ENCODE assay signal across 27 cellular contexts in genomic region chr12:52613363-52614030, GRCh38. TPM values are rescaled to one million over a fixed set of nuclear protein-coding genes. Genes with fewer than 3 reads are reported as not detected.
A peak's percentile ranks its signal among the peaks of the same experiment; 100 is the strongest.
DNase-seq lines count a peak whose midpoint lies in the region; ATAC-seq and TF ChIP-seq lines count a peak whose summit lies in the region.
"Had no signal": no experiment of that assay in that cellular context is flagged by ENCODE, and none has a peak within 500 bp of the region (broad histone marks: within the 10 kb centered on the region; RNA-seq: fewer than 3 reads in every experiment).

No MANE protein-coding gene starts in this region.

- ATAC-seq in stimulated activated naive CD8-positive, alpha-beta T cell treated with anti-CD3 and anti-CD28 coated beads, Interleukin-15, Interleukin-2, amounts not matched to agents 100 U/mL and 50 U/mL, for 24 hours = peak; percentile 11
- no peak for ATAC-seq in stimulated activated memory B cell treated with anti-CD40 and anti-IgM and Interleukin-4, amounts not matched to agents 10 μg/mL and 1 μg/mL and 100 μg/mL, for 72 hours
- ATAC-seq in HG03135 (IDR thresholded peaks at IDR 0.05; ENCODE audit: unreplicated experiment) = no peak
- ATAC-seq in PC-3 = no peak

- H3K4me1 ChIP-seq in CD8-positive, alpha-beta memory T cell (ENCODE audit: insufficient read depth, low read length) = peaks cover 93% of the 10 kb centered on the region
- H3K4me1 ChIP-seq in endodermal cell (ENCODE audit: control insufficient read depth, insufficient read depth, low read length) (peaks cover 20% of the 10 kb centered on the region), PC-3 (ENCODE audit: insufficient read depth, low read length) (no peaks in the 10 kb centered on the region)
- H3K4me1 ChIP-seq: BE2C, neural progenitor cell, sigmoid colon, SJCRH30 had no signal

- H3K27ac ChIP-seq in CD8-positive, alpha-beta memory T cell (ENCODE audit: low read depth, low read length) = no peak overlapping the region
- H3K27ac ChIP-seq in endodermal cell (ENCODE audit: low read depth, low read length) = no peak overlapping the region
- no peak overlapping the region for H3K27ac ChIP-seq in PC-3 (ENCODE audit: low read length)
- H3K27ac ChIP-seq: cardiac muscle cell, neural progenitor cell, sigmoid colon, SJCRH30 had no signal

- H3K36me3 Mint-ChIP-seq in CD8-positive, alpha-beta memory T cell = peaks cover 0 to 2% (median 0%) of the 10 kb centered on the region in 3 donors
- no peaks in the 10 kb centered on the region for H3K36me3 Mint-ChIP-seq in endodermal cell (ENCODE audit: low read depth)
- no peaks in the 10 kb centered on the region for H3K36me3 Mint-ChIP-seq in stimulated activated memory B cell treated with anti-CD40 and anti-IgM and Interleukin-4, amounts not matched to agents 10 μg/mL and 1 μg/mL and 100 μg/mL, for 72 hours
- H3K36me3 Mint-ChIP-seq: neural progenitor cell had no signal

- H3K9ac ChIP-seq in endodermal cell (ENCODE audit: extremely low read depth, low read length, poor library complexity, severe bottlenecking) = no peak overlapping the region
- H3K9ac ChIP-seq in PC-3 (ENCODE audit: low read length) = no peak overlapping the region
- H3K9ac ChIP-seq: neural progenitor cell had no signal

- H3K27ac Mint-ChIP-seq in CD8-positive, alpha-beta memory T cell = peak overlapping the region in 5 of 8 donors; percentile 29 to 75 (median 64)
- H3K27ac Mint-ChIP-seq in endodermal cell = no peak overlapping the region
- no peak overlapping the region for H3K27ac Mint-ChIP-seq in stimulated activated memory B cell treated with anti-CD40 and anti-IgM and Interleukin-4, amounts not matched to agents 10 μg/mL and 1 μg/mL and 100 μg/mL, for 72 hours
- H3K27ac Mint-ChIP-seq: neural progenitor cell had no signal

- H3K4me1 Mint-ChIP-seq in CD8-positive, alpha-beta memory T cell = peaks cover 53 to 76% (median 74%) of the 10 kb centered on the region in 3 donors
- peaks cover 10% of the 10 kb centered on the region for H3K4me1 Mint-ChIP-seq in endodermal cell
- H3K4me1 Mint-ChIP-seq in stimulated activated memory B cell treated with anti-CD40 and anti-IgM and Interleukin-4, amounts not matched to agents 10 μg/mL and 1 μg/mL and 100 μg/mL, for 72 hours = no peaks in the 10 kb centered on the region
- H3K4me1 Mint-ChIP-seq: neural progenitor cell had no signal

- no peak overlapping the region for H3K4me3 ChIP-seq in CD8-positive, alpha-beta memory T cell (ENCODE audit: low read length)
- H3K4me3 ChIP-seq in endodermal cell (ENCODE audit: low read length) (no peak overlapping the region), PC-3 (ENCODE audit: low read length) (no peak overlapping the region)
- H3K4me3 ChIP-seq: cardiac muscle cell, neural progenitor cell, sigmoid colon, SJCRH30 had no signal

- no peaks in the 10 kb centered on the region for H3K9me3 ChIP-seq in CD8-positive, alpha-beta memory T cell (ENCODE audit: low read length)
- H3K9me3 ChIP-seq in endodermal cell (ENCODE audit: control insufficient read depth, low read length) (no peaks in the 10 kb centered on the region), PC-3 (ENCODE audit: low read length) (no peaks in the 10 kb centered on the region)
- H3K9me3 ChIP-seq: BE2C, sigmoid colon, SJCRH30 had no signal

- CTCF ChIA-PET in CD8-positive, alpha-beta memory T cell (lab: Charles Lee) = no interaction called here
- CTCF ChIA-PET in PC-3 (lab: Charles Lee) = no interaction called here

- no peaks in the 10 kb centered on the region for H3K36me3 ChIP-seq in CD8-positive, alpha-beta memory T cell (ENCODE audit: insufficient read depth, low read length)
- H3K36me3 ChIP-seq in endodermal cell (ENCODE audit: control insufficient read depth, insufficient read depth, low read length) = no peaks in the 10 kb centered on the region
- H3K36me3 ChIP-seq in PC-3 (ENCODE audit: low read depth, low read length) = no peaks in the 10 kb centered on the region
- H3K36me3 ChIP-seq: BE2C, cardiac muscle cell, neural progenitor cell, sigmoid colon, SJCRH30 had no signal

- H2AFZ ChIP-seq in PC-3 (ENCODE audit: low read length) = no peak overlapping the region
- H2AFZ ChIP-seq: neural progenitor cell had no signal

- no peak overlapping the region for H3K4me2 ChIP-seq in PC-3 (ENCODE audit: low read length)
- H3K4me2 ChIP-seq: neural progenitor cell had no signal

- no peaks in the 10 kb centered on the region for H4K20me1 ChIP-seq in PC-3 (ENCODE audit: low read length)

- H3K9me2 ChIP-seq in PC-3 (replicated peaks; ENCODE audit: low read length) = no peaks in the 10 kb centered on the region

- POLR2A ChIA-PET in CD8-positive, alpha-beta memory T cell (lab: Charles Lee) = no interaction called here
- POLR2A ChIA-PET in PC-3 (lab: Charles Lee; ENCODE audit: unreplicated experiment) = no interaction called here

- no TSS peak for BruUV-seq in PC-3 (replicated peaks; lab: Mats Ljungman, UMichigan)

- DNase-seq in activated gamma-delta T cell treated with Interleukin-2 at 50 U/mL for 16 hours = peak; percentile 2
- DNase-seq in activated gamma-delta T cell (lab: John Stamatoyannopoulos, UW) = no peak
- DNase-seq in CD8-positive, alpha-beta memory T cell = no peak
- peak; percentile 47 for DNase-seq in endodermal cell
- no peak for DNase-seq in stimulated activated naive CD8-positive, alpha-beta T cell treated with anti-CD3 and anti-CD28 coated beads, Interleukin-15, Interleukin-2, amounts not matched to agents 100 U/mL and 50 U/mL, for 24 hours
- DNase-seq in PC-3 = no peak
- DNase-seq: activated CD4-positive, CD25-positive, alpha-beta regulatory T cell treated with anti-CD3 and anti-CD28 coated beads, Interleukin-2, amount 50 U/mL, for 72 hours; aorta; BE2C; dermis blood vessel endothelial cell; H7; kidney; NCI-H1092; NCI-H187 treated with DMSO at 0.1 percent for 48 hours; NCI-H2227 treated with DMSO at 0.1 percent for 48 hours; posterior cingulate gyrus; sigmoid colon; SJCRH30 had no signal

- no peaks in the 10 kb centered on the region for H3K79me2 ChIP-seq in PC-3 (ENCODE audit: low read length)

- no peaks in the 10 kb centered on the region for H3F3A ChIP-seq in PC-3 (ENCODE audit: low read length, unreplicated experiment)

- peaks cover 3 to 15% of the 10 kb centered on the region in 2 donors for H3K27me3 Mint-ChIP-seq in CD8-positive, alpha-beta memory T cell
- peaks cover 99% of the 10 kb centered on the region for H3K27me3 Mint-ChIP-seq in endodermal cell (ENCODE audit: insufficient read depth)
- H3K27me3 Mint-ChIP-seq in stimulated activated memory B cell treated with anti-CD40 and anti-IgM and Interleukin-4, amounts not matched to agents 10 μg/mL and 1 μg/mL and 100 μg/mL, for 72 hours = peaks cover 44% of the 10 kb centered on the region

- intact Hi-C loops in PC-3 (cut with micrococcal nuclease) = no loop called here

- H3K27me3 ChIP-seq in CD8-positive, alpha-beta memory T cell (ENCODE audit: insufficient read depth, low read length, poor library complexity, severe bottlenecking) = no peaks in the 10 kb centered on the region
- H3K27me3 ChIP-seq in endodermal cell (ENCODE audit: control insufficient read depth, insufficient read depth, low read length, poor library complexity, severe bottlenecking) (peaks cover 67% of the 10 kb centered on the region), PC-3 (ENCODE audit: low read length) (peaks cover 62% of the 10 kb centered on the region)

- no peak overlapping the region for H3K4me3 Mint-ChIP-seq in CD8-positive, alpha-beta memory T cell
- no peak overlapping the region for H3K4me3 Mint-ChIP-seq in endodermal cell
- no peak overlapping the region for H3K4me3 Mint-ChIP-seq in stimulated activated memory B cell treated with anti-CD40 and anti-IgM and Interleukin-4, amounts not matched to agents 10 μg/mL and 1 μg/mL and 100 μg/mL, for 72 hours
- H3K4me3 Mint-ChIP-seq: neural progenitor cell had no signal

- 92 to 97% methylated on average over 9 of the region's 9 CpGs for WGBS in endodermal cell (ENCODE audit: insufficient coverage in 1 of 2, insufficient read length in 1 of 2), 2 experiments

- TF ChIP-seq CTCF in endodermal cell (conservative IDR thresholded peaks at IDR 0.05) = peak; percentile 11
- no peak for TF ChIP-seq CTCF in PC-3 (conservative IDR thresholded peaks at IDR 0.05; ENCODE audit: low read depth, low read length)

- no peaks in the 10 kb centered on the region for H3K9me3 Mint-ChIP-seq in CD8-positive, alpha-beta memory T cell
- no peaks in the 10 kb centered on the region for H3K9me3 Mint-ChIP-seq in endodermal cell
- H3K9me3 Mint-ChIP-seq in stimulated activated memory B cell treated with anti-CD40 and anti-IgM and Interleukin-4, amounts not matched to agents 10 μg/mL and 1 μg/mL and 100 μg/mL, for 72 hours = no peaks in the 10 kb centered on the region
- H3K9me3 Mint-ChIP-seq: neural progenitor cell had no signal

RNA-seq across cellular contexts. Expression of gene KRT73, which starts 4.9 kb away (rescaled TPM):
- total RNA-seq in CD8-positive, alpha-beta memory T cell = under 1 TPM in 1 of 2 experiments, not detected in 1; 0.13 TPM
- polyA plus RNA-seq in CD8-positive, alpha-beta memory T cell = 0.24 TPM
- total RNA-seq in endodermal cell (not detected), PC-3 (2014; rRNA removed) (not detected in 2 replicates)
- not detected for polyA plus RNA-seq in endodermal cell (2013, experiment 1 of 2)
- polyA plus RNA-seq in endodermal cell (2013, experiment 2 of 2) = not detected
- total RNA-seq: aorta, cardiac muscle cell, Daoy, dermis blood vessel endothelial cell, endothelial cell of umbilical vein, glomerular endothelial cell, H7, kidney, sigmoid colon, SJCRH30, subcutaneous adipose tissue had no signal
- polyA plus RNA-seq: aorta, cardiac muscle cell, endothelial cell of umbilical vein, urinary bladder had no signal

RNA-seq across cellular contexts. Expression of gene KRT72, which starts 12.2 kb away (rescaled TPM):
- not detected for total RNA-seq in CD8-positive, alpha-beta memory T cell
- polyA plus RNA-seq in CD8-positive, alpha-beta memory T cell = not detected
- total RNA-seq in endodermal cell (not detected), PC-3 (2014; rRNA removed) (not detected in 2 replicates)
- not detected for polyA plus RNA-seq in endodermal cell (2013, experiment 1 of 2)
- polyA plus RNA-seq in endodermal cell (2013, experiment 2 of 2) = not detected
- total RNA-seq: aorta, cardiac muscle cell, Daoy, dermis blood vessel endothelial cell, endothelial cell of umbilical vein, glomerular endothelial cell, H7, kidney, sigmoid colon, SJCRH30, subcutaneous adipose tissue, urinary bladder had no signal
- polyA plus RNA-seq: cardiac muscle cell, endothelial cell of umbilical vein, urinary bladder had no signal

RNA-seq across cellular contexts. Expression of gene KRT2, which starts 38.5 kb away (rescaled TPM):
- not detected for total RNA-seq in CD8-positive, alpha-beta memory T cell
- 0.16 TPM for polyA plus RNA-seq in CD8-positive, alpha-beta memory T cell
- not detected for total RNA-seq in endodermal cell
- polyA plus RNA-seq in endodermal cell (2013, experiment 1 of 2) = not detected
- not detected for polyA plus RNA-seq in endodermal cell (2013, experiment 2 of 2)
- 0.23 TPM in 1 of 2 replicates, not detected in the other for total RNA-seq in PC-3 (2014; rRNA removed)
- total RNA-seq: aorta, cardiac muscle cell, dermis blood vessel endothelial cell, endothelial cell of umbilical vein, glomerular endothelial cell, H7, kidney, sigmoid colon, SJCRH30, subcutaneous adipose tissue, urinary bladder had no signal
- polyA plus RNA-seq: cardiac muscle cell, endothelial cell of umbilical vein, urinary bladder had no signal

RNA-seq across cellular contexts. Expression of gene KRT74, which starts 39.9 kb away (rescaled TPM):
- total RNA-seq in CD8-positive, alpha-beta memory T cell = not detected
- not detected for polyA plus RNA-seq in CD8-positive, alpha-beta memory T cell
- total RNA-seq in endodermal cell (not detected), PC-3 (2014; rRNA removed) (not detected in 2 replicates)
- polyA plus RNA-seq in endodermal cell (2013, experiment 1 of 2) = not detected
- polyA plus RNA-seq in endodermal cell (2013, experiment 2 of 2) = not detected
- total RNA-seq: aorta, cardiac muscle cell, Daoy, dermis blood vessel endothelial cell, endothelial cell of umbilical vein, glomerular endothelial cell, H7, kidney, sigmoid colon, SJCRH30, subcutaneous adipose tissue, urinary bladder had no signal
- polyA plus RNA-seq: aorta, cardiac muscle cell, endothelial cell of umbilical vein, sigmoid colon, urinary bladder had no signal

Comparison
In these comparisons a context has a peak if more than half of its experiments do, and no peak if none do; other contexts are left out.
1. DNase-seq: peak in activated gamma-delta T cell treated with Interleukin-2 at 50 U/mL for 16 hours (single experiment) and endodermal cell (single experiment); none in activated gamma-delta T cell (single experiment), CD8-positive, alpha-beta memory T cell (0 of 5), stimulated activated naive CD8-positive, alpha-beta T cell treated with anti-CD3 and anti-CD28 coated beads, Interleukin-15, Interleukin-2, amounts not matched to agents 100 U/mL and 50 U/mL, for 24 hours (single experiment) and PC-3 (single experiment).
2. H3K27ac Mint-ChIP-seq: peak in CD8-positive, alpha-beta memory T cell (5 of 8); none in endodermal cell (single experiment) and stimulated activated memory B cell treated with anti-CD40 and anti-IgM and Interleukin-4, amounts not matched to agents 10 μg/mL and 1 μg/mL and 100 μg/mL, for 72 hours (single experiment).